In genomic region chr14:42172304-42172703, GRCh38 we compare ENCODE assay signal across 3 cellular contexts.
TF ChIP-seq lines count a peak whose summit lies in the region.

No MANE protein-coding gene starts in this region.

TF ChIP-seq in HepG2, 621 proteins besides CTCF, POLR2A, EP300 and RAD21:
- TF ChIP-seq CENPBD1 (CRISPR knock-in tag; IDR thresholded peaks at IDR 0.05; ENCODE audit: borderline replicate concordance, low read depth) (no peak), SCMH1 (CRISPR knock-in tag; IDR thresholded peaks at IDR 0.05; ENCODE audit: borderline replicate concordance) (no peak), KDM5B (CRISPR knock-in tag; IDR thresholded peaks at IDR 0.05; ENCODE audit: borderline replicate concordance) (no peak), IKZF5 (CRISPR knock-in tag; IDR thresholded peaks at IDR 0.05) (no peak), NFE2L2 (IDR thresholded peaks at IDR 0.05; ENCODE audit: low read length) (no peak), NR3C1 (CRISPR knock-in tag; IDR thresholded peaks at IDR 0.05) (no peak), DDIT3 (CRISPR knock-in tag; IDR thresholded peaks at IDR 0.05) (no peak), MAFF (IDR thresholded peaks at IDR 0.05; ENCODE audit: low read depth, low read length) (peak; percentile 64; the same call in 1 of the 2 replicates), CHD4 (IDR thresholded peaks at IDR 0.05; ENCODE audit: borderline replicate concordance, low read length) (no peak), MAFK (conservative IDR thresholded peaks at IDR 0.05 in 1 of 2, IDR thresholded peaks at IDR 0.05 in 1 of 2; ENCODE audit: low read length in 2 of 2) (peak; percentile 67 to 82; a peak in 3 of 4 replicates), MBNL3 (CRISPR knock-in tag; conservative IDR thresholded peaks at IDR 0.05) (no peak), E2F5 (CRISPR knock-in tag; conservative IDR thresholded peaks at IDR 0.05) (no peak)

TF ChIP-seq in A549, 52 proteins besides CTCF, POLR2A, EP300 and RAD21:
- peak; percentile 33 for TF ChIP-seq MAFK (IDR thresholded peaks at IDR 0.05; ENCODE audit: partially characterized antibody)
- no peak for TF ChIP-seq ZSCAN20 (CRISPR knock-in tag; IDR thresholded peaks at IDR 0.05)

TF ChIP-seq in IMR-90, 13 proteins besides CTCF, POLR2A, EP300 and RAD21:
- no peak for TF ChIP-seq MXI1 (IDR thresholded peaks at IDR 0.05; ENCODE audit: borderline replicate concordance, low read depth, low read length)
- 0 out of 2 replicates have a peak, but pooled peaks have one; percentile 18 for TF ChIP-seq MAFK (IDR thresholded peaks at IDR 0.05; ENCODE audit: low read depth, low read length)
